Comparison of ENCODE assay signal across 9 cellular contexts in genomic region chr21:46285206-46285661, GRCh38. TPM values are rescaled to one million over a fixed set of nuclear protein-coding genes. Genes with fewer than 3 reads are reported as not detected.
DNase-seq lines count a peak whose midpoint lies in the region; ATAC-seq, FAIRE-seq and TF ChIP-seq lines count a peak whose summit lies in the region.
"Had no signal": no experiment of that assay in that cellular context is flagged by ENCODE, and none has a peak within 500 bp of the region (broad histone marks: within the 10 kb centered on the region; RNA-seq: fewer than 3 reads in every experiment).

MCM3AP (minus strand) TSS chr21:46285611; CDS start chr21:46285286, 325 bp downstream.

- peaks cover 25% of the 10 kb centered on the region for H3K4me1 ChIP-seq in A549
- peaks cover 34% of the 10 kb centered on the region for H3K4me1 ChIP-seq in mesodermal cell (ENCODE audit: control insufficient read depth, insufficient read depth, low read length, poor library complexity, severe bottlenecking)
- peaks cover 9 to 12% of the 10 kb centered on the region in 2 donors for H3K4me1 ChIP-seq in uterus

- CTCF ChIA-PET in A549 (lab: Yijun Ruan, JAX) = interaction anchor here (1.4 to 1.5 kb wide), 2 partner anchors 18 to 142 kb away, joined by 5 to 6 read pairs; no protein-coding TSS in a partner anchor

- TF ChIP-seq POLR2A in A549 (IDR thresholded peaks at IDR 0.05; ENCODE audit: low read length) = no peak
- no peak for TF ChIP-seq POLR2A in uterus (IDR thresholded peaks at IDR 0.05)

- no peaks in the 10 kb centered on the region for H3K27me3 ChIP-seq in uterus

- intact Hi-C loops in uterus (cut with DNase I; ENCODE audit: low total_unique reads) = no loop called here

- H3K36me3 ChIP-seq in mesodermal cell (ENCODE audit: control insufficient read depth, insufficient read depth, low read length) = peaks cover 53% of the 10 kb centered on the region
- no peaks in the 10 kb centered on the region for H3K36me3 ChIP-seq in uterus

- FAIRE-seq in A549 (lab: Jason Lieb, UNC) = no peak
- FAIRE-seq: GM18507 had no signal

- POLR2A ChIA-PET in A549 (lab: Yijun Ruan, JAX) = no interaction called here

- 29% methylated on average over 6 of the region's 6 CpGs for WGBS in A549 (ENCODE audit: missing lambda C conversion rate)
- WGBS in mesodermal cell (ENCODE audit: insufficient coverage in 2 of 2), 2 experiments = 54 to 67% methylated on average over 2 to 3 of the region's 6 CpGs

- TF ChIP-seq CTCF in A549 (IDR thresholded peaks at IDR 0.05) = no peak
- no peak for TF ChIP-seq CTCF in LNCaP clone FGC (IDR thresholded peaks at IDR 0.05; ENCODE audit: control insufficient read depth, extremely low read depth, insufficient read depth)
- no peak for TF ChIP-seq CTCF in coronary artery (IDR thresholded peaks at IDR 0.05)
- no peak for TF ChIP-seq CTCF in uterus (IDR thresholded peaks at IDR 0.05)

- DNase-seq in A549 (ENCODE audit: low read depth in 1 of 2, low spot score in 1 of 2) (no peak), LNCaP clone FGC (ENCODE audit: low read depth) (no peak), coronary artery (ENCODE audit: low spot score) (no peak), uterus (no peak), DMS114 treated with DMSO at 0.1 percent for 48 hours (lab: John Stamatoyannopoulos, UW; ENCODE audit: unreplicated experiment) (no peak), cerebellar nuclear complex (lab: John Stamatoyannopoulos, UW) (no peak)
- no peak for DNase-seq in activated CD4-positive, alpha-beta T cell treated with anti-CD3 and anti-CD28 coated beads for 48 hours

- H3K9me3 ChIP-seq in A549 (no peaks in the 10 kb centered on the region), mesodermal cell (ENCODE audit: control insufficient read depth, low read length) (no peaks in the 10 kb centered on the region), uterus (no peaks in the 10 kb centered on the region)

- H3K4me3 ChIP-seq in A549 (peak within 1 kb of the TSS; percentile 98), LNCaP clone FGC (ENCODE audit: low read depth, low read length) (peak within 1 kb of the TSS; percentile 57), coronary artery (peak within 1 kb of the TSS; percentile 91), mesodermal cell (ENCODE audit: extremely low read depth, insufficient read depth, low read length, poor library complexity, severe bottlenecking) (peak within 1 kb of the TSS; percentile 72), uterus (peak within 1 kb of the TSS; percentile 77 to 80)

- H3K4me2 ChIP-seq in A549 = peak within 1 kb of the TSS; percentile 87

- TF ChIP-seq RAD21 in A549 (conservative IDR thresholded peaks at IDR 0.05 in 1 of 2, IDR thresholded peaks at IDR 0.05 in 1 of 2) = no peak

- no peak for ATAC-seq in A549

- H3K27ac ChIP-seq in A549 (peak within 1 kb of the TSS; percentile 99), coronary artery (peak within 1 kb of the TSS; percentile 78 to 94), mesodermal cell (ENCODE audit: low read depth, low read length, severe bottlenecking) (peak within 1 kb of the TSS; percentile 96), uterus (peak within 1 kb of the TSS; percentile 89 to 94)

- no peak for TF ChIP-seq EP300 in A549 (IDR thresholded peaks at IDR 0.05)

TF ChIP-seq in A549, 52 proteins besides CTCF, POLR2A, EP300 and RAD21:
- TF ChIP-seq CEBPB (IDR thresholded peaks at IDR 0.05) = no peak

RNA-seq across cellular contexts. Expression of gene MCM3AP, which starts in this region (rescaled TPM):
- 43.6 and 45.3 TPM in 2 replicates for polyA plus RNA-seq in A549 (2011; rRNA removed)
- polyA plus RNA-seq in A549 (2012; cell fraction: cytosol; rRNA removed) = 25.1 and 29.8 TPM in 2 replicates
- 81.2 and 99.4 TPM in 2 replicates for polyA plus RNA-seq in A549 (2012; cell fraction: nucleus; rRNA removed)
- 38.2 to 42.9 TPM (median 41.2 TPM) in 3 replicates for polyA plus RNA-seq in A549 (2017; fragmentation: RNase III; extraction: RNeasy Plus Mini Kit Qiagen cat#74134 plus additional on column Dnase treatment)
- 45.1 and 69.0 TPM in 2 replicates for polyA minus RNA-seq in A549 (2011; rRNA and poly(A)+ RNA removed)
- 72.4 TPM for polyA plus RNA-seq in mesodermal cell (2013, experiment 1 of 2)
- 61.0 TPM for polyA plus RNA-seq in mesodermal cell (2013, experiment 2 of 2)
- total RNA-seq in uterus = 100 to 1,000 TPM in 2 of 4 donors, 10 to 100 TPM in 2; 24.1 to 128 (median 93.2) TPM
